ENCODE assay signal across 21 cellular contexts in genomic region chr11:123046473-123047264, GRCh38.
"Had no signal": no experiment of that assay in that cellular context is flagged by ENCODE, and none has a peak within 500 bp of the region (broad histone marks: within the 10 kb centered on the region; RNA-seq: fewer than 3 reads in every experiment).

No MANE protein-coding gene starts in this region.

- H3K27me3 ChIP-seq: brain microvascular endothelial cell, esophagus squamous epithelium, foreskin keratinocyte, transverse colon had no signal

- DNase-seq: activated CD4-positive, alpha-beta T cell treated with anti-CD3 and anti-CD28 coated beads, Interleukin-2, amount 10 ng/mL, durations not matched to agents 7 days and 5 days; activated CD8-positive, alpha-beta memory T cell treated with anti-CD3 and anti-CD28 coated beads, Interleukin-2, amount 50 U/mL, for 4 hours; activated CD8-positive, alpha-beta T cell treated with anti-CD3 and anti-CD28 coated beads, Interleukin-2, amount 10 ng/mL, durations not matched to agents 7 days and 5 days; activated effector memory CD4-positive, alpha-beta T cell treated with Interleukin-2 at 50 U/mL for 16 hours; activated naive CD4-positive, alpha-beta T cell treated with anti-CD3 and anti-CD28 coated beads, Interleukin-2, amount 10 ng/mL, durations not matched to agents 7 days and 5 days; activated naive CD8-positive, alpha-beta T cell treated with anti-CD3 and anti-CD28 coated beads, Interleukin-2, amount 50 U/mL, for 24 hours; activated T-cell treated with anti-CD3 and anti-CD28 coated beads, Interleukin-2, amount 50 U/mL, for 48 hours; aorta; brain microvascular endothelial cell; central memory CD4-positive, alpha-beta T cell; cortex of kidney; esophagus squamous epithelium; foreskin keratinocyte; nucleus accumbens; stimulated activated naive CD8-positive, alpha-beta T cell treated with anti-CD3 and anti-CD28 coated beads, Interleukin-15, Interleukin-2, amounts not matched to agents 100 U/mL and 50 U/mL, for 24 hours; substantia nigra; transverse colon had no signal

- ATAC-seq: activated CD8-positive, alpha-beta T cell treated with anti-CD3 and anti-CD28 coated beads, Interleukin-2, amount 10 ng/mL, durations not matched to agents 7 days and 5 days; activated naive CD8-positive, alpha-beta T cell treated with anti-CD3 and anti-CD28 coated beads, Interleukin-2, amount 50 U/mL, for 24 hours; foreskin keratinocyte; left lobe of liver; stimulated activated naive CD8-positive, alpha-beta T cell treated with anti-CD3 and anti-CD28 coated beads, Interleukin-15, Interleukin-2, amounts not matched to agents 100 U/mL and 50 U/mL, for 24 hours had no signal

- FAIRE-seq: keratinocyte had no signal

- H3K4me1 ChIP-seq: esophagus squamous epithelium, foreskin keratinocyte, transverse colon had no signal

- H3K36me3 Mint-ChIP-seq: activated naive CD4-positive, alpha-beta T cell treated with anti-CD3 and anti-CD28 coated beads, Interleukin-2, amount 10 ng/mL, durations not matched to agents 7 days and 5 days; mesothelial cell of epicardium had no signal

- H3K36me3 ChIP-seq: brain microvascular endothelial cell, esophagus squamous epithelium, transverse colon had no signal

- H3K27ac Mint-ChIP-seq: activated CD4-positive, alpha-beta T cell treated with anti-CD3 and anti-CD28 coated beads, Interleukin-2, amount 10 ng/mL, durations not matched to agents 7 days and 5 days; activated CD8-positive, alpha-beta T cell treated with anti-CD3 and anti-CD28 coated beads, Interleukin-2, amount 10 ng/mL, durations not matched to agents 7 days and 5 days; activated naive CD4-positive, alpha-beta T cell treated with anti-CD3 and anti-CD28 coated beads, Interleukin-2, amount 10 ng/mL, durations not matched to agents 7 days and 5 days; activated naive CD8-positive, alpha-beta T cell treated with anti-CD3 and anti-CD28 coated beads, Interleukin-2, amount 50 U/mL, for 24 hours; mesothelial cell of epicardium; nephron had no signal

- H3K4me3 Mint-ChIP-seq: activated CD4-positive, alpha-beta T cell treated with anti-CD3 and anti-CD28 coated beads, Interleukin-2, amount 10 ng/mL, durations not matched to agents 7 days and 5 days; activated CD8-positive, alpha-beta T cell treated with anti-CD3 and anti-CD28 coated beads, Interleukin-2, amount 10 ng/mL, durations not matched to agents 7 days and 5 days; activated naive CD4-positive, alpha-beta T cell treated with anti-CD3 and anti-CD28 coated beads, Interleukin-2, amount 10 ng/mL, durations not matched to agents 7 days and 5 days; activated naive CD8-positive, alpha-beta T cell treated with anti-CD3 and anti-CD28 coated beads, Interleukin-2, amount 50 U/mL, for 24 hours; mesothelial cell of epicardium; nephron had no signal

- H3K4me3 ChIP-seq: esophagus squamous epithelium, transverse colon had no signal

- H3K4me1 Mint-ChIP-seq: activated CD4-positive, alpha-beta T cell treated with anti-CD3 and anti-CD28 coated beads, Interleukin-2, amount 10 ng/mL, durations not matched to agents 7 days and 5 days; activated naive CD4-positive, alpha-beta T cell treated with anti-CD3 and anti-CD28 coated beads, Interleukin-2, amount 10 ng/mL, durations not matched to agents 7 days and 5 days; activated naive CD8-positive, alpha-beta T cell treated with anti-CD3 and anti-CD28 coated beads, Interleukin-2, amount 50 U/mL, for 24 hours; mesothelial cell of epicardium; nephron had no signal

- H3K9me3 ChIP-seq: esophagus squamous epithelium, transverse colon had no signal

- H3K27me3 Mint-ChIP-seq: activated CD4-positive, alpha-beta T cell treated with anti-CD3 and anti-CD28 coated beads, Interleukin-2, amount 10 ng/mL, durations not matched to agents 7 days and 5 days; activated naive CD8-positive, alpha-beta T cell treated with anti-CD3 and anti-CD28 coated beads, Interleukin-2, amount 50 U/mL, for 24 hours had no signal

- H3K9me3 Mint-ChIP-seq: activated CD4-positive, alpha-beta T cell treated with anti-CD3 and anti-CD28 coated beads, Interleukin-2, amount 10 ng/mL, durations not matched to agents 7 days and 5 days; activated naive CD4-positive, alpha-beta T cell treated with anti-CD3 and anti-CD28 coated beads, Interleukin-2, amount 10 ng/mL, durations not matched to agents 7 days and 5 days; activated naive CD8-positive, alpha-beta T cell treated with anti-CD3 and anti-CD28 coated beads, Interleukin-2, amount 50 U/mL, for 24 hours; mesothelial cell of epicardium; nephron had no signal

- H3K27ac ChIP-seq: brain microvascular endothelial cell, esophagus squamous epithelium, foreskin keratinocyte, transverse colon had no signal
